ENCODE assay signal across 8 cellular contexts in genomic region chr7:128869944-128870285, GRCh38. TPM values are rescaled to one million over a fixed set of nuclear protein-coding genes. Genes with fewer than 3 reads are reported as not detected.
DNase-seq lines count a peak whose midpoint lies in the region; ATAC-seq and TF ChIP-seq lines count a peak whose summit lies in the region.

No MANE protein-coding gene starts in this region.

- 4% methylated on average over 30 of the region's 30 CpGs for WGBS in ectodermal cell, 2 experiments

- ATAC-seq in GM18909 (IDR thresholded peaks at IDR 0.05; ENCODE audit: poor library complexity, unreplicated experiment) (peak; percentile 12), GM21786 (IDR thresholded peaks at IDR 0.05; ENCODE audit: unreplicated experiment) (no peak)

- H3K36me3 ChIP-seq in ectodermal cell (ENCODE audit: control insufficient read depth, insufficient read depth, low read length) = no peaks in the 10 kb centered on the region
- H3K36me3 ChIP-seq in parathyroid adenoma (ENCODE audit: control insufficient read depth, insufficient read depth, low read length) = no peaks in the 10 kb centered on the region

- H3K27me3 ChIP-seq in ectodermal cell (ENCODE audit: control insufficient read depth, insufficient read depth, low read length, poor library complexity, severe bottlenecking) (peaks cover 53% of the 10 kb centered on the region), parathyroid adenoma (ENCODE audit: control insufficient read depth, insufficient read depth, low read length) (no peaks in the 10 kb centered on the region)

- peak overlapping the region; percentile 80 for H3K4me2 ChIP-seq in parathyroid adenoma (ENCODE audit: low read length)

- H3K4me1 ChIP-seq in ectodermal cell (ENCODE audit: control insufficient read depth, insufficient read depth, low read length) = peaks cover 8% of the 10 kb centered on the region
- H3K4me1 ChIP-seq in parathyroid adenoma = peaks cover 12% of the 10 kb centered on the region

- H3K9ac ChIP-seq in parathyroid adenoma = no peak overlapping the region

- H3K79me2 ChIP-seq in parathyroid adenoma = peaks cover 4% of the 10 kb centered on the region

- no peak overlapping the region for H3K27ac ChIP-seq in ectodermal cell (ENCODE audit: insufficient read depth, low read depth, low read length, poor library complexity, severe bottlenecking)
- no peak overlapping the region for H3K27ac ChIP-seq in parathyroid adenoma
- no peak overlapping the region for H3K27ac ChIP-seq in RWPE1

- TF ChIP-seq CTCF in LNCaP clone FGC (IDR thresholded peaks at IDR 0.05; ENCODE audit: control insufficient read depth, extremely low read depth, insufficient read depth) (no peak), parathyroid adenoma (IDR thresholded peaks at IDR 0.05) (no peak), RWPE1 (conservative IDR thresholded peaks at IDR 0.05; ENCODE audit: low read depth) (no peak)

- peak overlapping the region; percentile 53; the same call in 1 of the 2 replicates for H3K4me3 ChIP-seq in LNCaP clone FGC (ENCODE audit: low read depth, low read length)
- H3K4me3 ChIP-seq in ectodermal cell (ENCODE audit: insufficient read depth, low read depth, low read length) = peak overlapping the region; percentile 48
- no peak overlapping the region for H3K4me3 ChIP-seq in parathyroid adenoma (ENCODE audit: low read depth, low read length)

- H3K9me3 ChIP-seq in ectodermal cell (ENCODE audit: control insufficient read depth, low read length) (no peaks in the 10 kb centered on the region), parathyroid adenoma (ENCODE audit: control insufficient read depth, low read length) (no peaks in the 10 kb centered on the region)

- CTCF ChIA-PET in RWPE1 (lab: Yijun Ruan, JAX) = no interaction called here

- peak overlapping the region; percentile 80 for H2AFZ ChIP-seq in parathyroid adenoma

- POLR2A ChIA-PET in RWPE1 (lab: Yijun Ruan, JAX; ENCODE audit: low non-redundant PET) = no interaction called here

- DNase-seq in LNCaP clone FGC (ENCODE audit: low read depth) = no peak
- DNase-seq in D341Med (ENCODE audit: low spot score) = no peak
- DNase-seq in HuH-7 (ENCODE audit: low spot score) = no peak
- no peak for DNase-seq in RWPE1 (ENCODE audit: low spot score)

RNA-seq across cellular contexts. Expression of gene ATP6V1F, which starts 7.3 kb away (rescaled TPM):
- 154 TPM for polyA plus RNA-seq in ectodermal cell (2013, experiment 1 of 4)
- 141 TPM for polyA plus RNA-seq in ectodermal cell (2013, experiment 2 of 4)
- 119 TPM for polyA plus RNA-seq in ectodermal cell (2013, experiment 3 of 4)
- 139 TPM for polyA plus RNA-seq in ectodermal cell (2013, experiment 4 of 4)

RNA-seq across cellular contexts. Expression of gene FLNC, which starts 39.7 kb away (rescaled TPM):
- polyA plus RNA-seq in ectodermal cell (2013, experiment 1 of 4) = 24.9 TPM
- 32.0 TPM for polyA plus RNA-seq in ectodermal cell (2013, experiment 2 of 4)
- polyA plus RNA-seq in ectodermal cell (2013, experiment 3 of 4) = 23.6 TPM
- polyA plus RNA-seq in ectodermal cell (2013, experiment 4 of 4) = 25.5 TPM

RNA-seq across cellular contexts. Expression of gene KCP, which starts 40.6 kb away (rescaled TPM):
- polyA plus RNA-seq in ectodermal cell (2013, experiment 1 of 4) = 3.7 TPM
- polyA plus RNA-seq in ectodermal cell (2013, experiment 2 of 4) = 3.8 TPM
- polyA plus RNA-seq in ectodermal cell (2013, experiment 3 of 4) = 5.4 TPM
- polyA plus RNA-seq in ectodermal cell (2013, experiment 4 of 4) = 4.7 TPM
